ENCODE assay signal across 5 cellular contexts in genomic region chr4:108811486-108811885, GRCh38. TPM values are rescaled to one million over a fixed set of nuclear protein-coding genes. Genes with fewer than 3 reads are reported as not detected.
"Had no signal": no experiment of that assay in that cellular context is flagged by ENCODE, and none has a peak within 500 bp of the region (broad histone marks: within the 10 kb centered on the region; RNA-seq: fewer than 3 reads in every experiment).

No MANE protein-coding gene starts in this region.

- H3K4me2 ChIP-seq: GM23338 had no signal

- H2AFZ ChIP-seq: GM23338 had no signal

- DNase-seq: H9, HCEC 1CT, KG1 had no signal

- H3K4me3 ChIP-seq: GM23338 had no signal

RNA-seq across cellular contexts. Expression of gene ETNPPL, which starts 48.6 kb away (rescaled TPM):
- total RNA-seq: HT-29 had no signal
